ENCODE assay signal across 31 cellular contexts in genomic region chr2:61937098-61937497, GRCh38.
"Had no signal": no experiment of that assay in that cellular context is flagged by ENCODE, and none has a peak within 500 bp of the region (broad histone marks: within the 10 kb centered on the region; RNA-seq: fewer than 3 reads in every experiment).

No MANE protein-coding gene starts in this region.

- ATAC-seq: naive thymus-derived CD8-positive, alpha-beta T cell; natural killer cell treated with Interleukin-12 subunit alpha and Interleukin-12 subunit beta and Interleukin-15 and Interleukin-18, amount 100 ng/mL, for 72 hours; psoas muscle; right cardiac atrium; right lobe of liver; stimulated activated memory B cell treated with anti-CD40 and anti-IgM and Interleukin-4, amounts not matched to agents 10 μg/mL and 1 μg/mL and 100 μg/mL, for 72 hours; stimulated activated naive CD8-positive, alpha-beta T cell treated with anti-CD3 and anti-CD28 coated beads, Interleukin-15, amount 100 ng/mL, for 72 hours; stimulated activated naive CD8-positive, alpha-beta T cell treated with anti-CD3 and anti-CD28 coated beads, Interleukin-15, Interleukin-2, amounts not matched to agents 100 U/mL and 50 U/mL, for 24 hours; upper lobe of right lung had no signal

- H3K9me3 ChIP-seq: neutrophil, psoas muscle, right lobe of liver, sigmoid colon, suprapubic skin, testis, tibial artery, transverse colon, upper lobe of right lung, uterus had no signal

- H3K9me3 Mint-ChIP-seq: naive thymus-derived CD8-positive, alpha-beta T cell; natural killer cell treated with Interleukin-12 subunit alpha and Interleukin-12 subunit beta and Interleukin-15 and Interleukin-18, amount 100 ng/mL, for 72 hours; stimulated activated memory B cell treated with anti-CD40 and anti-IgM and Interleukin-4, amounts not matched to agents 10 μg/mL and 1 μg/mL and 100 μg/mL, for 72 hours; stimulated activated naive CD8-positive, alpha-beta T cell treated with anti-CD3 and anti-CD28 coated beads, Interleukin-15, amount 100 ng/mL, for 72 hours had no signal

- DNase-seq: naive B cell; naive thymus-derived CD8-positive, alpha-beta T cell; nephron progenitor cell; nucleus accumbens; ovary; posterior cingulate gyrus; psoas muscle; right cardiac atrium; right lobe of liver; sigmoid colon; small intestine; stimulated activated CD4-positive, alpha-beta T cell treated with anti-CD3 and anti-CD28 coated beads, Interleukin-12 subunit alpha, Interleukin-12 subunit beta, amount 100 ng/mL, for 4 hours; stimulated activated CD4-positive, alpha-beta T cell treated with anti-CD3 and anti-CD28 coated beads, Interleukin-1b, Interleukin-23, amount 100 ng/mL, for 48 hours; stimulated activated CD4-positive, alpha-beta T cell treated with anti-CD3 and anti-CD28 coated beads, Interleukin-4, amount 100 ng/mL, for 1 hour; stimulated activated CD4-positive, alpha-beta T cell treated with anti-CD3 and anti-CD28 coated beads, Interleukin-4, amount 100 ng/mL, for 4 hours; stimulated activated CD8-positive, alpha-beta memory T cell treated with anti-CD3 and anti-CD28 coated beads, Interleukin-4, amount 100 ng/mL, for 48 hours; stimulated activated naive CD4-positive, alpha-beta T cell; stimulated activated naive CD8-positive, alpha-beta T cell treated with anti-CD3 and anti-CD28 coated beads, Interleukin-15, amount 100 ng/mL, for 72 hours; stimulated activated naive CD8-positive, alpha-beta T cell treated with anti-CD3 and anti-CD28 coated beads, Interleukin-15, Interleukin-2, amounts not matched to agents 100 U/mL and 50 U/mL, for 24 hours; testis; tibial artery; transverse colon; upper lobe of right lung; uterus had no signal

- H3K27me3 ChIP-seq: neutrophil, ovary, right lobe of liver, sigmoid colon, suprapubic skin, testis, tibial artery, transverse colon, upper lobe of right lung, uterus had no signal

- H3K36me3 Mint-ChIP-seq: natural killer cell treated with Interleukin-12 subunit alpha and Interleukin-12 subunit beta and Interleukin-15 and Interleukin-18, amount 100 ng/mL, for 72 hours had no signal

- H2AFZ ChIP-seq: parathyroid adenoma had no signal

- H3K4me3 ChIP-seq: ovary, psoas muscle, right lobe of liver, sigmoid colon, suprapubic skin, testis, tibial artery, transverse colon, upper lobe of right lung, uterus had no signal

- H3K27ac Mint-ChIP-seq: naive thymus-derived CD8-positive, alpha-beta T cell; natural killer cell treated with Interleukin-12 subunit alpha and Interleukin-12 subunit beta and Interleukin-15 and Interleukin-18, amount 100 ng/mL, for 72 hours; progenitor cell of endocrine pancreas; stimulated activated memory B cell treated with anti-CD40 and anti-IgM and Interleukin-4, amounts not matched to agents 10 μg/mL and 1 μg/mL and 100 μg/mL, for 72 hours; stimulated activated naive CD8-positive, alpha-beta T cell treated with anti-CD3 and anti-CD28 coated beads, Interleukin-15, amount 100 ng/mL, for 72 hours had no signal

- FAIRE-seq: small intestine had no signal

- H3K4me3 Mint-ChIP-seq: naive thymus-derived CD8-positive, alpha-beta T cell; natural killer cell treated with Interleukin-12 subunit alpha and Interleukin-12 subunit beta and Interleukin-15 and Interleukin-18, amount 100 ng/mL, for 72 hours; nephron progenitor cell; neural crest cell; stimulated activated memory B cell treated with anti-CD40 and anti-IgM and Interleukin-4, amounts not matched to agents 10 μg/mL and 1 μg/mL and 100 μg/mL, for 72 hours; stimulated activated naive CD8-positive, alpha-beta T cell treated with anti-CD3 and anti-CD28 coated beads, Interleukin-15, amount 100 ng/mL, for 72 hours had no signal

- H3K4me1 Mint-ChIP-seq: neural crest cell; stimulated activated memory B cell treated with anti-CD40 and anti-IgM and Interleukin-4, amounts not matched to agents 10 μg/mL and 1 μg/mL and 100 μg/mL, for 72 hours; stimulated activated naive CD8-positive, alpha-beta T cell treated with anti-CD3 and anti-CD28 coated beads, Interleukin-15, amount 100 ng/mL, for 72 hours had no signal

- H3K4me1 ChIP-seq: parathyroid adenoma, psoas muscle, testis, upper lobe of right lung had no signal

- H3K27ac ChIP-seq: neutrophil, ovary, parathyroid adenoma, psoas muscle, right lobe of liver, sigmoid colon, suprapubic skin, testis, transverse colon, upper lobe of right lung, uterus had no signal

- H3K36me3 ChIP-seq: neutrophil, ovary, right lobe of liver, suprapubic skin, transverse colon, upper lobe of right lung, uterus had no signal

- H3K27me3 Mint-ChIP-seq: naive B cell; naive thymus-derived CD8-positive, alpha-beta T cell; natural killer cell treated with Interleukin-12 subunit alpha and Interleukin-12 subunit beta and Interleukin-15 and Interleukin-18, amount 100 ng/mL, for 72 hours; progenitor cell of endocrine pancreas; stimulated activated memory B cell treated with anti-CD40 and anti-IgM and Interleukin-4, amounts not matched to agents 10 μg/mL and 1 μg/mL and 100 μg/mL, for 72 hours; stimulated activated naive CD8-positive, alpha-beta T cell treated with anti-CD3 and anti-CD28 coated beads, Interleukin-15, amount 100 ng/mL, for 72 hours had no signal

- H3K9ac ChIP-seq: parathyroid adenoma had no signal
